In genomic region chr1:167328762-167329483, GRCh38 we compare ENCODE assay signal across 9 cellular contexts.
DNase-seq lines count a peak whose midpoint lies in the region; ATAC-seq, FAIRE-seq and TF ChIP-seq lines count a peak whose summit lies in the region.
"Had no signal": no experiment of that assay in that cellular context is flagged by ENCODE, and none has a peak within 500 bp of the region (broad histone marks: within the 10 kb centered on the region; RNA-seq: fewer than 3 reads in every experiment).

No MANE protein-coding gene starts in this region.

- peaks cover 15% of the 10 kb centered on the region for H4K20me1 ChIP-seq in astrocyte (ENCODE audit: insufficient read depth, low read length)

- H3K4me2 ChIP-seq in astrocyte (ENCODE audit: low read length): no peak overlapping the region

- no peak for FAIRE-seq in astrocyte (lab: Jason Lieb, UNC)
- no peak for FAIRE-seq in small intestine (lab: Jason Lieb, UNC)

- H2AFZ ChIP-seq in astrocyte (ENCODE audit: low read depth, low read length): no peak overlapping the region

- peaks cover 7% of the 10 kb centered on the region for H3K36me3 Mint-ChIP-seq in astrocyte (ENCODE audit: low read depth, unreplicated experiment)
- peaks cover 7 to 21% of the 10 kb centered on the region in 2 donors for H3K36me3 Mint-ChIP-seq in activated naive CD4-positive, alpha-beta T cell treated with anti-CD3 and anti-CD28 coated beads, Interleukin-2, amount 50 U/mL, for 72 hours

- H3K4me3 ChIP-seq in astrocyte (ENCODE audit: insufficient read depth, low read depth, low read length) (no peak overlapping the region), spleen (peak overlapping the region in 5 of 8 donors; percentile 13 to 62 (median 26)), small intestine (ENCODE audit: low read depth in 1 of 2, low read length in 2 of 2) (no peak overlapping the region)
- H3K4me3 ChIP-seq: adrenal gland had no signal

- H3K4me1 ChIP-seq in astrocyte (ENCODE audit: insufficient read depth, low read length): no peaks in the 10 kb centered on the region
- peaks cover 5 to 72% (median 41%) of the 10 kb centered on the region in 6 donors for H3K4me1 ChIP-seq in spleen
- no peaks in the 10 kb centered on the region for H3K4me1 ChIP-seq in small intestine (ENCODE audit: control insufficient read depth in 2 of 2, insufficient read depth in 1 of 2, low read depth in 1 of 2, low read length in 1 of 2)

- H3K9me3 ChIP-seq in astrocyte (ENCODE audit: insufficient read depth, low read depth, low read length) (no peaks in the 10 kb centered on the region), spleen (peaks cover under 1 to 27% (median 21%) of the 10 kb centered on the region in 8 donors), small intestine (ENCODE audit: control insufficient read depth, low read depth) (no peaks in the 10 kb centered on the region)

- intact Hi-C loops in spleen (cut with DNase I; ENCODE audit: low total_unique reads): no loop called here

- H3K27ac Mint-ChIP-seq in astrocyte (ENCODE audit: unreplicated experiment): no peak overlapping the region
- no peak overlapping the region for H3K27ac Mint-ChIP-seq in activated naive CD4-positive, alpha-beta T cell treated with anti-CD3 and anti-CD28 coated beads, Interleukin-2, amount 50 U/mL, for 72 hours

- 29 to 46% (median 35%) methylated on average over 9 of the region's 9 CpGs for WGBS in spleen, 5 donors
- 63 to 86% (median 79%) methylated on average over 9 of the region's 9 CpGs for WGBS in small intestine, 3 donors

- no peaks in the 10 kb centered on the region for H3K36me3 ChIP-seq in astrocyte (ENCODE audit: insufficient read depth, low read length)
- peaks cover 0 to 35% (median 6%) of the 10 kb centered on the region in 6 donors for H3K36me3 ChIP-seq in spleen
- H3K36me3 ChIP-seq in small intestine (ENCODE audit: control insufficient read depth in 2 of 2, insufficient read depth in 2 of 2, low read length in 2 of 2): no peaks in the 10 kb centered on the region
- H3K36me3 ChIP-seq: adrenal gland had no signal

- H3K27me3 ChIP-seq in astrocyte (ENCODE audit: insufficient read depth, low read length) (no peaks in the 10 kb centered on the region), spleen (replicated peaks in 1 of 7) (no peaks in the 10 kb centered on the region), small intestine (ENCODE audit: control insufficient read depth in 2 of 2, insufficient read depth in 2 of 2, low read length in 2 of 2) (no peaks in the 10 kb centered on the region)
- H3K27me3 ChIP-seq: adrenal gland had no signal

- TF ChIP-seq CTCF in astrocyte (IDR thresholded peaks at IDR 0.05; ENCODE audit: insufficient read depth, low read depth, low read length): no peak
- TF ChIP-seq CTCF in spleen (IDR thresholded peaks at IDR 0.05 in 8 of 11, conservative IDR thresholded peaks at IDR 0.05 in 3 of 11): no peak

- peaks cover 8% of the 10 kb centered on the region for H3K4me1 Mint-ChIP-seq in astrocyte (ENCODE audit: low read depth, unreplicated experiment)

- no peak overlapping the region for H3K9ac ChIP-seq in astrocyte (ENCODE audit: low read length)

- ATAC-seq in GM21390 (IDR thresholded peaks at IDR 0.05; ENCODE audit: unreplicated experiment) (peak; percentile 66), HG03558 (IDR thresholded peaks at IDR 0.05; ENCODE audit: extremely low read depth, unreplicated experiment) (peak; percentile 42)
- no peak for ATAC-seq in activated naive CD4-positive, alpha-beta T cell treated with anti-CD3 and anti-CD28 coated beads, Interleukin-2, amount 50 U/mL, for 72 hours

- no peaks in the 10 kb centered on the region for H3K9me3 Mint-ChIP-seq in astrocyte (ENCODE audit: unreplicated experiment)
- H3K9me3 Mint-ChIP-seq in activated naive CD4-positive, alpha-beta T cell treated with anti-CD3 and anti-CD28 coated beads, Interleukin-2, amount 50 U/mL, for 72 hours: peaks cover 11 to 15% of the 10 kb centered on the region in 2 donors

- H3K27ac ChIP-seq in astrocyte (ENCODE audit: low read depth, low read length): no peak overlapping the region
- H3K27ac ChIP-seq in spleen: peak overlapping the region; percentile 31 to 83 (median 76)
- peak overlapping the region in 1 of 2 donors; percentile 9 for H3K27ac ChIP-seq in small intestine (ENCODE audit: low read depth in 1 of 2, low read length in 1 of 2)
- H3K27ac ChIP-seq: adrenal gland had no signal

- DNase-seq in GF-D8 (lab: John Stamatoyannopoulos, UW): peak; percentile 96
- DNase-seq in astrocyte (ENCODE audit: low read depth): peak; percentile 16
- peak; percentile 82 for DNase-seq in spleen
- no peak for DNase-seq in NK-92 (lab: John Stamatoyannopoulos, UW; ENCODE audit: unreplicated experiment)
- no peak for DNase-seq in activated naive CD4-positive, alpha-beta T cell treated with anti-CD3 and anti-CD28 coated beads, Interleukin-2, amount 50 U/mL, for 72 hours (ENCODE audit: low spot score in 2 of 2)
- no peak for DNase-seq in small intestine

- no peak for TF ChIP-seq POLR2A in spleen (IDR thresholded peaks at IDR 0.05)

- H3K27me3 Mint-ChIP-seq in astrocyte (ENCODE audit: low read depth, unreplicated experiment): no peaks in the 10 kb centered on the region

- no peak overlapping the region for H3K4me3 Mint-ChIP-seq in astrocyte (ENCODE audit: unreplicated experiment)

- peaks cover 16% of the 10 kb centered on the region for H3K79me2 ChIP-seq in astrocyte (ENCODE audit: insufficient read depth, low read length)

Comparison
In these comparisons a context has a peak if more than half of its experiments do, and no peak if none do; other contexts are left out.
1. DNase-seq: peak in GF-D8 (single experiment), astrocyte (single experiment) and spleen (single experiment); none in NK-92 (single experiment), activated naive CD4-positive, alpha-beta T cell treated with anti-CD3 and anti-CD28 coated beads, Interleukin-2, amount 50 U/mL, for 72 hours (0 of 2) and small intestine (single experiment).
2. ATAC-seq: peak in GM21390 (single experiment) and HG03558 (single experiment); none in activated naive CD4-positive, alpha-beta T cell treated with anti-CD3 and anti-CD28 coated beads, Interleukin-2, amount 50 U/mL, for 72 hours (0 of 2).
3. H3K4me3 ChIP-seq: peak in spleen (5 of 8); none in astrocyte (single experiment) and small intestine (0 of 2).